In genomic region chr2:230575640-230576324, GRCh38 we compare ENCODE assay signal across 9 cellular contexts.
A peak's percentile ranks its signal among the peaks of the same experiment; 100 is the strongest.
DNase-seq lines count a peak whose midpoint lies in the region; ATAC-seq and TF ChIP-seq lines count a peak whose summit lies in the region.
"Had no signal": no experiment of that assay in that cellular context is flagged by ENCODE, and none has a peak within 500 bp of the region (broad histone marks: within the 10 kb centered on the region; RNA-seq: fewer than 3 reads in every experiment).

No MANE protein-coding gene starts in this region.

- POLR2A ChIA-PET in activated CD8-positive, alpha-beta T cell treated with anti-CD3 and anti-CD28 coated beads for 36 hours (lab: Charles Lee), result interaction anchor here (0.7 to 1.2 kb wide), 5 partner anchors 8 to 253 kb away, joined by 3 to 4 read pairs (median 3); no protein-coding TSS in a partner anchor

- H3K4me3 Mint-ChIP-seq in T-helper 1 cell treated with Interleukin-12 subunit alpha and Interleukin-12 subunit beta and Interleukin-4 antibody, amounts not matched to agents 30 μg/mL and 1 μg/mL, for 36 hours, result peak overlapping the region; percentile 20
- peak overlapping the region; percentile 47 for H3K4me3 Mint-ChIP-seq in activated CD8-positive, alpha-beta T cell treated with anti-CD3 and anti-CD28 coated beads for 36 hours
- peak overlapping the region; percentile 46 to 52 for H3K4me3 Mint-ChIP-seq in effector memory CD8-positive, alpha-beta T cell
- peak overlapping the region; percentile 57 for H3K4me3 Mint-ChIP-seq in stimulated activated naive CD8-positive, alpha-beta T cell treated with anti-CD3 and anti-CD28 coated beads, Interleukin-15, Interleukin-2, amounts not matched to agents 100 ng/mL and 50 ng/mL, for 24 hours

- H3K4me3 ChIP-seq in H7 (ENCODE audit: insufficient read depth, low read depth, low read length), result no peak overlapping the region

- TF ChIP-seq CTCF in activated CD8-positive, alpha-beta T cell treated with anti-CD3 and anti-CD28 coated beads for 36 hours (IDR thresholded peaks at IDR 0.05), result no peak

- DNase-seq in T-helper 1 cell (no peak), H7 (no peak), SKM-1 treated with dmso at 0.1 percent for 144 hours (lab: John Stamatoyannopoulos, UW; ENCODE audit: unreplicated experiment) (no peak), NCI-H2171 treated with DMSO at 0.1 percent for 48 hours (lab: John Stamatoyannopoulos, UW) (no peak)
- peak; percentile 89 for DNase-seq in activated CD8-positive, alpha-beta T cell treated with anti-CD3 and anti-CD28 coated beads for 36 hours
- peak; percentile 47 to 65 (median 49) for DNase-seq in effector memory CD8-positive, alpha-beta T cell
- DNase-seq: anterior cingulate cortex had no signal

- H3K27me3 ChIP-seq in H7 (ENCODE audit: control insufficient read depth, insufficient read depth, low read length), result no peaks in the 10 kb centered on the region

- CTCF ChIA-PET in activated CD8-positive, alpha-beta T cell treated with anti-CD3 and anti-CD28 coated beads for 36 hours (lab: Charles Lee), result interaction anchor here (1.1 to 1.3 kb wide), 2 partner anchors 15 to 31 kb away, joined by 3 read pairs; no protein-coding TSS in a partner anchor

- no peaks in the 10 kb centered on the region for H3K27me3 Mint-ChIP-seq in T-helper 1 cell treated with Interleukin-12 subunit alpha and Interleukin-12 subunit beta and Interleukin-4 antibody, amounts not matched to agents 30 μg/mL and 1 μg/mL, for 36 hours (ENCODE audit: low read depth)
- H3K27me3 Mint-ChIP-seq in activated CD8-positive, alpha-beta T cell treated with anti-CD3 and anti-CD28 coated beads for 36 hours, result no peaks in the 10 kb centered on the region
- H3K27me3 Mint-ChIP-seq in effector memory CD8-positive, alpha-beta T cell, result no peaks in the 10 kb centered on the region
- no peaks in the 10 kb centered on the region for H3K27me3 Mint-ChIP-seq in stimulated activated naive CD8-positive, alpha-beta T cell treated with anti-CD3 and anti-CD28 coated beads, Interleukin-15, Interleukin-2, amounts not matched to agents 100 ng/mL and 50 ng/mL, for 24 hours

- intact Hi-C loops in activated CD8-positive, alpha-beta T cell treated with anti-CD3 and anti-CD28 coated beads for 36 hours (cut with micrococcal nuclease), result no loop called here

- H3K9me3 Mint-ChIP-seq in T-helper 1 cell treated with Interleukin-12 subunit alpha and Interleukin-12 subunit beta and Interleukin-4 antibody, amounts not matched to agents 30 μg/mL and 1 μg/mL, for 36 hours, result peaks cover 34% of the 10 kb centered on the region
- H3K9me3 Mint-ChIP-seq in activated CD8-positive, alpha-beta T cell treated with anti-CD3 and anti-CD28 coated beads for 36 hours, result peaks cover 22% of the 10 kb centered on the region
- H3K9me3 Mint-ChIP-seq in effector memory CD8-positive, alpha-beta T cell, result peaks cover 10 to 15% of the 10 kb centered on the region in 2 donors
- H3K9me3 Mint-ChIP-seq in stimulated activated naive CD8-positive, alpha-beta T cell treated with anti-CD3 and anti-CD28 coated beads, Interleukin-15, Interleukin-2, amounts not matched to agents 100 ng/mL and 50 ng/mL, for 24 hours, result peaks cover 25% of the 10 kb centered on the region

- peak overlapping the region; percentile 56 for H3K27ac Mint-ChIP-seq in T-helper 1 cell treated with Interleukin-12 subunit alpha and Interleukin-12 subunit beta and Interleukin-4 antibody, amounts not matched to agents 30 μg/mL and 1 μg/mL, for 36 hours
- peak overlapping the region; percentile 81 for H3K27ac Mint-ChIP-seq in activated CD8-positive, alpha-beta T cell treated with anti-CD3 and anti-CD28 coated beads for 36 hours
- peak overlapping the region; percentile 9 to 54 for H3K27ac Mint-ChIP-seq in effector memory CD8-positive, alpha-beta T cell
- H3K27ac Mint-ChIP-seq in stimulated activated naive CD8-positive, alpha-beta T cell treated with anti-CD3 and anti-CD28 coated beads, Interleukin-15, Interleukin-2, amounts not matched to agents 100 ng/mL and 50 ng/mL, for 24 hours, result peak overlapping the region; percentile 64

- no peaks in the 10 kb centered on the region for H3K36me3 ChIP-seq in H7 (replicated peaks; ENCODE audit: control insufficient read depth, insufficient read depth, low read length)

- ATAC-seq in activated CD8-positive, alpha-beta T cell treated with anti-CD3 and anti-CD28 coated beads for 36 hours, result peak; percentile 96
- peak; percentile 100 for ATAC-seq in effector memory CD8-positive, alpha-beta T cell (replicated peaks)

- peaks cover 25% of the 10 kb centered on the region for H3K36me3 Mint-ChIP-seq in T-helper 1 cell treated with Interleukin-12 subunit alpha and Interleukin-12 subunit beta and Interleukin-4 antibody, amounts not matched to agents 30 μg/mL and 1 μg/mL, for 36 hours (ENCODE audit: low read depth)
- peaks cover 4% of the 10 kb centered on the region for H3K36me3 Mint-ChIP-seq in activated CD8-positive, alpha-beta T cell treated with anti-CD3 and anti-CD28 coated beads for 36 hours (ENCODE audit: low read depth)
- H3K36me3 Mint-ChIP-seq in effector memory CD8-positive, alpha-beta T cell (ENCODE audit: insufficient read depth), result no peaks in the 10 kb centered on the region
- H3K36me3 Mint-ChIP-seq in stimulated activated naive CD8-positive, alpha-beta T cell treated with anti-CD3 and anti-CD28 coated beads, Interleukin-15, Interleukin-2, amounts not matched to agents 100 ng/mL and 50 ng/mL, for 24 hours (ENCODE audit: low read depth), result peaks cover 8% of the 10 kb centered on the region

- peaks cover 16% of the 10 kb centered on the region for H3K4me1 Mint-ChIP-seq in T-helper 1 cell treated with Interleukin-12 subunit alpha and Interleukin-12 subunit beta and Interleukin-4 antibody, amounts not matched to agents 30 μg/mL and 1 μg/mL, for 36 hours (ENCODE audit: low read depth)
- peaks cover 9% of the 10 kb centered on the region for H3K4me1 Mint-ChIP-seq in activated CD8-positive, alpha-beta T cell treated with anti-CD3 and anti-CD28 coated beads for 36 hours (ENCODE audit: low read depth)
- peaks cover 8 to 10% of the 10 kb centered on the region in 2 donors for H3K4me1 Mint-ChIP-seq in effector memory CD8-positive, alpha-beta T cell (ENCODE audit: low read depth in 2 of 2)
- peaks cover 11% of the 10 kb centered on the region for H3K4me1 Mint-ChIP-seq in stimulated activated naive CD8-positive, alpha-beta T cell treated with anti-CD3 and anti-CD28 coated beads, Interleukin-15, Interleukin-2, amounts not matched to agents 100 ng/mL and 50 ng/mL, for 24 hours (ENCODE audit: low read depth)

Comparison
In these comparisons a context has a peak if more than half of its experiments do, and no peak if none do; other contexts are left out.
1. DNase-seq: peak in activated CD8-positive, alpha-beta T cell treated with anti-CD3 and anti-CD28 coated beads for 36 hours (single experiment) and effector memory CD8-positive, alpha-beta T cell (3 of 3); none in T-helper 1 cell (0 of 5), H7 (single experiment), SKM-1 treated with dmso at 0.1 percent for 144 hours (single experiment) and NCI-H2171 treated with DMSO at 0.1 percent for 48 hours (single experiment).
2. Peak in every context shown above with its lines, with median percentiles within 50 percentile points of each other: H3K27ac Mint-ChIP-seq and H3K4me3 Mint-ChIP-seq.